In the genomic region with DNA sequence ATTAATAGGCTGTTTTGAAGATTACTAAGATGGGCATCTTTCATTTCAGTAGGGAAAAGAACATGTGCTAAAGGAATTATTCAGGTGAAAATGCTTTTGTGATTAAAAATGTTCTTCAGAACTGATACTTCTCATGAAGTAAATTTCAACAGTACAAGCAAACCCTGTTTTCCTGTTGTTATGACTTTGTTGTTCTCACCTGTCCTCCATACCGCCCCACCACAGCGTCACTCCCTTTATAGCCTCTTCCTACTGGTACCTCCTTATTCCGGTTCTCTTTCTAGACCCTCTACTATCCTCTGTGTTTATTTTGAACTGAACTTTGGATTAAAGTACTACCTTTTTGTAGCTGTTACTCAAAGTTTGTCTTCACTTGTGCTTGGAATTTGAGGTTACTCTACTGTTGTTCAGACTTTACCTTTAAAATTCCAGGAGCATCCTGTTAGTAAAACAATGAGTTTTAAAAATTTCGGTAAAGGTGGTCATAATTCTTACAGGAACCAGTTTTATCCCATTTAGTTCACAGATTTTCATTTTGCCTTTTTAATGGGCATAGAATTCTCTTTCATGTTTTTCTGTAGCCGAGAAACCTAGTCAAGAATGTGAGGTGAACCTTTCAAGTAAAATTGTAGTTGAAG, we compare ENCODE assay signal across 15 cellular contexts. TPM values are rescaled to one million over a fixed set of nuclear protein-coding genes. Genes with fewer than 3 reads are reported as not detected.
A peak's percentile ranks its signal among the peaks of the same experiment; 100 is the strongest.
DNase-seq lines count a peak whose midpoint lies in the region; ATAC-seq lines count a peak whose summit lies in the region.
"Had no signal": no experiment of that assay in that cellular context is flagged by ENCODE, and none has a peak within 500 bp of the region (broad histone marks: within the 10 kb centered on the region; RNA-seq: fewer than 3 reads in every experiment).

No MANE protein-coding gene starts in this region.

- H3K36me3 Mint-ChIP-seq in CD8-positive, alpha-beta memory T cell = peaks cover 5 to 33% (median 12%) of the 10 kb centered on the region in 3 donors
- H3K36me3 Mint-ChIP-seq in activated naive CD4-positive, alpha-beta T cell treated with anti-CD3 and anti-CD28 coated beads, Interleukin-2, amount 50 U/mL, for 72 hours = peaks cover 0 to 9% of the 10 kb centered on the region in 2 donors
- H3K36me3 Mint-ChIP-seq in natural killer cell treated with Interleukin-12 subunit alpha and Interleukin-12 subunit beta and Interleukin-15 and Interleukin-18, amount 100 ng/mL, for 72 hours = no peaks in the 10 kb centered on the region
- H3K36me3 Mint-ChIP-seq in activated T-helper 2 cell treated with anti-CD3 and anti-CD28 coated beads, Interferon-gamma antibody, Interleukin-2, Interleukin-4, amounts not matched to agents 10 μg/mL and 5 μg/mL and 100 μg/mL, durations not matched to agents 14 hours and 24 hours and 36 hours (ENCODE audit: low read depth) = peaks cover 15% of the 10 kb centered on the region

- WGBS in GM23248 (ENCODE audit: low coverage in 1 of 2, low lambda C conversion rate in 2 of 2, missing lambda C conversion rate in 2 of 2), 2 experiments = 97 to 99% methylated on average over 5 of the region's 5 CpGs

- intact Hi-C loops in activated T-helper 2 cell treated with anti-CD3 and anti-CD28 coated beads, Interferon-gamma antibody, Interleukin-2, Interleukin-4, amounts not matched to agents 10 μg/mL and 5 μg/mL and 100 μg/mL, durations not matched to agents 14 hours and 24 hours and 36 hours (cut with micrococcal nuclease) = no loop called here

- H3K4me3 ChIP-seq in CD8-positive, alpha-beta memory T cell (ENCODE audit: low read length) = peak overlapping the region; percentile 7
- H3K4me3 ChIP-seq in GM23248 = peak overlapping the region; percentile 24; the same call in 1 of the 2 replicates
- H3K4me3 ChIP-seq: thyroid gland had no signal

- H3K4me1 Mint-ChIP-seq in CD8-positive, alpha-beta memory T cell = peaks cover 53 to 84% (median 72%) of the 10 kb centered on the region in 3 donors
- H3K4me1 Mint-ChIP-seq in natural killer cell treated with Interleukin-12 subunit alpha and Interleukin-12 subunit beta and Interleukin-15 and Interleukin-18, amount 100 ng/mL, for 72 hours (ENCODE audit: low read depth in 2 of 2) = peaks cover 35 to 41% of the 10 kb centered on the region in 2 donors
- H3K4me1 Mint-ChIP-seq in activated T-helper 2 cell treated with anti-CD3 and anti-CD28 coated beads, Interferon-gamma antibody, Interleukin-2, Interleukin-4, amounts not matched to agents 10 μg/mL and 5 μg/mL and 100 μg/mL, durations not matched to agents 14 hours and 24 hours and 36 hours (ENCODE audit: low read depth) = peaks cover 35% of the 10 kb centered on the region

- H3K9me3 Mint-ChIP-seq in CD8-positive, alpha-beta memory T cell = no peaks in the 10 kb centered on the region
- no peaks in the 10 kb centered on the region for H3K9me3 Mint-ChIP-seq in activated naive CD4-positive, alpha-beta T cell treated with anti-CD3 and anti-CD28 coated beads, Interleukin-2, amount 50 U/mL, for 72 hours
- no peaks in the 10 kb centered on the region for H3K9me3 Mint-ChIP-seq in natural killer cell treated with Interleukin-12 subunit alpha and Interleukin-12 subunit beta and Interleukin-15 and Interleukin-18, amount 100 ng/mL, for 72 hours
- no peaks in the 10 kb centered on the region for H3K9me3 Mint-ChIP-seq in activated T-helper 2 cell treated with anti-CD3 and anti-CD28 coated beads, Interferon-gamma antibody, Interleukin-2, Interleukin-4, amounts not matched to agents 10 μg/mL and 5 μg/mL and 100 μg/mL, durations not matched to agents 14 hours and 24 hours and 36 hours
- H3K9me3 Mint-ChIP-seq: nephron had no signal

- CTCF ChIA-PET in CD8-positive, alpha-beta memory T cell (lab: Charles Lee) = no interaction called here

- DNase-seq in CD8-positive, alpha-beta memory T cell = no peak
- DNase-seq in GM23248 (no peak), hepatic stellate cell (ENCODE audit: low spot score) (no peak)
- DNase-seq in activated naive CD4-positive, alpha-beta T cell treated with anti-CD3 and anti-CD28 coated beads, Interleukin-2, amount 50 U/mL, for 72 hours (ENCODE audit: low spot score in 2 of 2) = no peak
- no peak for DNase-seq in natural killer cell treated with Interleukin-12 subunit alpha and Interleukin-12 subunit beta and Interleukin-15 and Interleukin-18, amount 100 ng/mL, for 72 hours (ENCODE audit: low spot score)
- DNase-seq in activated T-helper 2 cell treated with anti-CD3 and anti-CD28 coated beads, Interferon-gamma antibody, Interleukin-2, Interleukin-4, amounts not matched to agents 10 μg/mL and 5 μg/mL and 100 μg/mL, durations not matched to agents 14 hours and 24 hours and 36 hours (ENCODE audit: low spot score) = no peak
- DNase-seq: activated CD8-positive, alpha-beta memory T cell treated with anti-CD3 and anti-CD28 coated beads, Interleukin-2, amount 50 U/mL, for 48 hours; COR-L47; NCI-H1105; NCI-H446 treated with DMSO at 0.1 percent for 48 hours; thyroid gland had no signal

- H3K9me3 ChIP-seq in CD8-positive, alpha-beta memory T cell (ENCODE audit: low read length) = no peaks in the 10 kb centered on the region
- H3K9me3 ChIP-seq in GM23248 (ENCODE audit: low read depth) = no peaks in the 10 kb centered on the region
- H3K9me3 ChIP-seq: thyroid gland had no signal

- H3K27me3 Mint-ChIP-seq in CD8-positive, alpha-beta memory T cell = no peaks in the 10 kb centered on the region
- H3K27me3 Mint-ChIP-seq in natural killer cell treated with Interleukin-12 subunit alpha and Interleukin-12 subunit beta and Interleukin-15 and Interleukin-18, amount 100 ng/mL, for 72 hours = no peaks in the 10 kb centered on the region
- no peaks in the 10 kb centered on the region for H3K27me3 Mint-ChIP-seq in activated T-helper 2 cell treated with anti-CD3 and anti-CD28 coated beads, Interferon-gamma antibody, Interleukin-2, Interleukin-4, amounts not matched to agents 10 μg/mL and 5 μg/mL and 100 μg/mL, durations not matched to agents 14 hours and 24 hours and 36 hours (ENCODE audit: low read depth)
- H3K27me3 Mint-ChIP-seq: brain had no signal

- peak overlapping the region; percentile 72 for H3K27ac ChIP-seq in CD8-positive, alpha-beta memory T cell (ENCODE audit: low read depth, low read length)
- peak overlapping the region; percentile 29 for H3K27ac ChIP-seq in GM23248

- peaks cover 65% of the 10 kb centered on the region for H3K4me1 ChIP-seq in CD8-positive, alpha-beta memory T cell (ENCODE audit: insufficient read depth, low read length)
- H3K4me1 ChIP-seq in GM23248 (ENCODE audit: insufficient read depth) = peaks cover 42% of the 10 kb centered on the region

- no peaks in the 10 kb centered on the region for H3K9me2 ChIP-seq in GM23248 (ENCODE audit: insufficient read depth)

- H2AFZ ChIP-seq in GM23248 = no peak overlapping the region

- in situ Hi-C loops in GM23248 (cut with MboI) = no loop called here

- H3K27ac Mint-ChIP-seq in CD8-positive, alpha-beta memory T cell = peak overlapping the region in 6 of 8 donors; percentile 34 to 83 (median 60)
- peak overlapping the region; percentile 73 to 75 for H3K27ac Mint-ChIP-seq in activated naive CD4-positive, alpha-beta T cell treated with anti-CD3 and anti-CD28 coated beads, Interleukin-2, amount 50 U/mL, for 72 hours
- H3K27ac Mint-ChIP-seq in natural killer cell treated with Interleukin-12 subunit alpha and Interleukin-12 subunit beta and Interleukin-15 and Interleukin-18, amount 100 ng/mL, for 72 hours = peak overlapping the region; percentile 27 to 50
- H3K27ac Mint-ChIP-seq in activated T-helper 2 cell treated with anti-CD3 and anti-CD28 coated beads, Interferon-gamma antibody, Interleukin-2, Interleukin-4, amounts not matched to agents 10 μg/mL and 5 μg/mL and 100 μg/mL, durations not matched to agents 14 hours and 24 hours and 36 hours = no peak overlapping the region

- 0 out of 2 replicates have a peak overlapping the region, but pooled peaks have one; percentile 10 for H3K9ac ChIP-seq in GM23248

- no peaks in the 10 kb centered on the region for H3K27me3 ChIP-seq in CD8-positive, alpha-beta memory T cell (ENCODE audit: insufficient read depth, low read length, poor library complexity, severe bottlenecking)
- H3K27me3 ChIP-seq in GM23248 (replicated peaks; ENCODE audit: insufficient read depth) = no peaks in the 10 kb centered on the region
- H3K27me3 ChIP-seq: thyroid gland had no signal

- H3K79me2 ChIP-seq in GM23248 (ENCODE audit: insufficient read depth) = peaks cover 100% of the 10 kb centered on the region

- ATAC-seq in activated naive CD4-positive, alpha-beta T cell treated with anti-CD3 and anti-CD28 coated beads, Interleukin-2, amount 50 U/mL, for 72 hours = peak in 1 of 2 donors; percentile 77
- ATAC-seq in natural killer cell treated with Interleukin-12 subunit alpha and Interleukin-12 subunit beta and Interleukin-15 and Interleukin-18, amount 100 ng/mL, for 72 hours = no peak
- ATAC-seq in GM21528 (IDR thresholded peaks at IDR 0.05; ENCODE audit: low FRiP score, unreplicated experiment) = no peak
- ATAC-seq: sciatic nerve had no signal

- peak overlapping the region in 6 of 7 donors; percentile 28 to 78 (median 54) for H3K4me3 Mint-ChIP-seq in CD8-positive, alpha-beta memory T cell
- H3K4me3 Mint-ChIP-seq in natural killer cell treated with Interleukin-12 subunit alpha and Interleukin-12 subunit beta and Interleukin-15 and Interleukin-18, amount 100 ng/mL, for 72 hours = peak overlapping the region; percentile 10
- H3K4me3 Mint-ChIP-seq in activated T-helper 2 cell treated with anti-CD3 and anti-CD28 coated beads, Interferon-gamma antibody, Interleukin-2, Interleukin-4, amounts not matched to agents 10 μg/mL and 5 μg/mL and 100 μg/mL, durations not matched to agents 14 hours and 24 hours and 36 hours (ENCODE audit: low read depth) = no peak overlapping the region
- H3K4me3 Mint-ChIP-seq: brain, nephron had no signal

- POLR2A ChIA-PET in CD8-positive, alpha-beta memory T cell (lab: Charles Lee) = no interaction called here

- H3F3A ChIP-seq in GM23248 (ENCODE audit: insufficient read depth) = peaks cover 39% of the 10 kb centered on the region

- peak overlapping the region; percentile 67 for H3K4me2 ChIP-seq in GM23248 (ENCODE audit: unreplicated experiment)

- H4K20me1 ChIP-seq in GM23248 (ENCODE audit: insufficient read depth) = no peaks in the 10 kb centered on the region

- H3K36me3 ChIP-seq in CD8-positive, alpha-beta memory T cell (ENCODE audit: insufficient read depth, low read length) = peaks cover 3% of the 10 kb centered on the region
- peaks cover 16% of the 10 kb centered on the region; the same call in 1 of the 2 replicates for H3K36me3 ChIP-seq in GM23248 (ENCODE audit: low read depth)
- H3K36me3 ChIP-seq: thyroid gland had no signal

RNA-seq across cellular contexts. Expression of gene CNST, which starts 10.9 kb away (rescaled TPM):
- 10 to 100 TPM; 29.6 to 31.3 TPM for total RNA-seq in CD8-positive, alpha-beta memory T cell
- polyA plus RNA-seq in CD8-positive, alpha-beta memory T cell = 39.4 TPM
- 41.7 and 44.5 TPM in 2 replicates for total RNA-seq in GM23248 (2014; rRNA removed; shearing (Covaris generic))
- 33.5 and 35.0 TPM in 2 replicates for polyA plus RNA-seq in GM23248 (2016; fragmentation: Nextera tagmentation; extraction: Ambion mirVana)
- total RNA-seq in activated naive CD4-positive, alpha-beta T cell treated with anti-CD3 and anti-CD28 coated beads, Interleukin-2, amount 50 U/mL, for 72 hours = 10 to 100 TPM; 27.2 to 40.7 TPM
- total RNA-seq in natural killer cell treated with Interleukin-12 subunit alpha and Interleukin-12 subunit beta and Interleukin-15 and Interleukin-18, amount 100 ng/mL, for 72 hours = 10 to 100 TPM; 31.0 to 37.6 TPM
- total RNA-seq in activated T-helper 2 cell treated with anti-CD3 and anti-CD28 coated beads, Interferon-gamma antibody, Interleukin-2, Interleukin-4, amounts not matched to agents 10 μg/mL and 5 μg/mL and 100 μg/mL, durations not matched to agents 14 hours and 24 hours and 36 hours = 18.8 and 21.6 TPM in 2 replicates

RNA-seq across cellular contexts. Expression of gene TFB2M, which starts 11.1 kb away (rescaled TPM):
- total RNA-seq in CD8-positive, alpha-beta memory T cell = 10 to 100 TPM; 31.9 to 32.9 TPM
- polyA plus RNA-seq in CD8-positive, alpha-beta memory T cell = 16.7 TPM
- total RNA-seq in GM23248 (2014; rRNA removed; shearing (Covaris generic)) = 20.6 and 28.8 TPM in 2 replicates
- polyA plus RNA-seq in GM23248 (2016; fragmentation: Nextera tagmentation; extraction: Ambion mirVana) = 32.0 and 32.1 TPM in 2 replicates
- total RNA-seq in activated naive CD4-positive, alpha-beta T cell treated with anti-CD3 and anti-CD28 coated beads, Interleukin-2, amount 50 U/mL, for 72 hours = 10 to 100 TPM; 11.9 to 17.6 TPM
- 10 to 100 TPM; 15.7 to 20.3 TPM for total RNA-seq in natural killer cell treated with Interleukin-12 subunit alpha and Interleukin-12 subunit beta and Interleukin-15 and Interleukin-18, amount 100 ng/mL, for 72 hours
- 21.0 and 21.7 TPM in 2 replicates for total RNA-seq in activated T-helper 2 cell treated with anti-CD3 and anti-CD28 coated beads, Interferon-gamma antibody, Interleukin-2, Interleukin-4, amounts not matched to agents 10 μg/mL and 5 μg/mL and 100 μg/mL, durations not matched to agents 14 hours and 24 hours and 36 hours
